In genomic region chr22:50343541-50343935, GRCh38 we compare ENCODE assay signal across 8 cellular contexts. TPM values are rescaled to one million over a fixed set of nuclear protein-coding genes. Genes with fewer than 3 reads are reported as not detected.
DNase-seq lines count a peak whose midpoint lies in the region; ATAC-seq and TF ChIP-seq lines count a peak whose summit lies in the region.

No MANE protein-coding gene starts in this region.

- in situ Hi-C loops in mammary epithelial cell (cut with MboI; ENCODE audit: low sequenced_read_pairs in 2 of 2) = loop anchor here in 1 of 2 donors (5.0 kb wide), 1 partner anchor 91 kb away; the partner anchor contains the start of gene HDAC10

- WGBS in heart right ventricle, 2 donors = 1 to 3% methylated on average over 4 to 9 of the region's 9 CpGs
- 0% methylated on average over 6 of the region's 9 CpGs for WGBS in mammary epithelial cell (ENCODE audit: low coverage, missing lambda C conversion rate)

- no peaks in the 10 kb centered on the region for H3K27me3 Mint-ChIP-seq in mesothelial cell of epicardium (ENCODE audit: low read depth)

- H3K36me3 ChIP-seq in heart right ventricle (peaks cover 0 to 5% (median 0%) of the 10 kb centered on the region in 9 donors), mammary epithelial cell (ENCODE audit: insufficient read depth, low read length) (no peaks in the 10 kb centered on the region), vagina (no peaks in the 10 kb centered on the region)

- peak overlapping the region; percentile 25 to 98 (median 78) for H3K4me3 ChIP-seq in heart right ventricle
- peak overlapping the region; percentile 61 to 62 (median 62) for H3K4me3 ChIP-seq in mammary epithelial cell (replicated peaks in 1 of 3; ENCODE audit: insufficient read depth in 1 of 3, low read depth in 2 of 3, low read length in 3 of 3)
- H3K4me3 ChIP-seq in vagina = peak overlapping the region; percentile 86 to 93

- H4K20me1 ChIP-seq in mammary epithelial cell (ENCODE audit: insufficient read depth, low read length) = no peaks in the 10 kb centered on the region

- H3K4me1 Mint-ChIP-seq in mesothelial cell of epicardium = peaks cover 8% of the 10 kb centered on the region

- peak overlapping the region; percentile 17 for H3K4me2 ChIP-seq in mammary epithelial cell (ENCODE audit: insufficient read depth, low read depth, low read length)

- no peak for TF ChIP-seq POLR2A in vagina (IDR thresholded peaks at IDR 0.05)

- peak overlapping the region; percentile 47 for H3K4me3 Mint-ChIP-seq in mesothelial cell of epicardium

- no peaks in the 10 kb centered on the region for H3K36me3 Mint-ChIP-seq in mesothelial cell of epicardium

- BruUV-seq in mammary epithelial cell (replicated peaks; lab: Mats Ljungman, UMichigan) = no TSS peak

- peak overlapping the region; percentile 73 for H3K9ac ChIP-seq in mammary epithelial cell (ENCODE audit: insufficient read depth, low read length)

- no peaks in the 10 kb centered on the region for H3K9me3 ChIP-seq in heart right ventricle
- H3K9me3 ChIP-seq in mammary epithelial cell (replicated peaks; ENCODE audit: insufficient read depth, low read length) = no peaks in the 10 kb centered on the region
- H3K9me3 ChIP-seq in vagina = no peaks in the 10 kb centered on the region

- TF ChIP-seq CTCF in heart right ventricle (IDR thresholded peaks at IDR 0.05) = no peak
- no peak for TF ChIP-seq CTCF in mammary epithelial cell (conservative IDR thresholded peaks at IDR 0.05 in 1 of 2, IDR thresholded peaks at IDR 0.05 in 1 of 2; ENCODE audit: extremely low read depth in 1 of 2, insufficient read depth in 1 of 2, low read depth in 1 of 2, low read length in 2 of 2)
- TF ChIP-seq CTCF in mesothelial cell of epicardium (IDR thresholded peaks at IDR 0.05; ENCODE audit: unreplicated experiment) = no peak
- TF ChIP-seq CTCF in vagina (IDR thresholded peaks at IDR 0.05) = no peak

- DNase-seq in heart right ventricle = no peak
- DNase-seq in Right ventricle myocardium inferior (ENCODE audit: missing footprints) = no peak
- no peak for DNase-seq in mammary epithelial cell
- no peak for DNase-seq in mesothelial cell of epicardium (ENCODE audit: low spot score in 2 of 2, unreplicated experiment in 2 of 2)
- no peak for DNase-seq in vagina (ENCODE audit: extremely low spot score in 2 of 2)
- no peak for DNase-seq in GM03348 (ENCODE audit: low spot score)
- no peak for DNase-seq in nucleus accumbens (lab: John Stamatoyannopoulos, UW)
- DNase-seq in cortex of kidney (lab: John Stamatoyannopoulos, UW) = no peak

- H3K9me3 Mint-ChIP-seq in mesothelial cell of epicardium = no peaks in the 10 kb centered on the region

- peaks cover 31% of the 10 kb centered on the region for H3K79me2 ChIP-seq in mammary epithelial cell (ENCODE audit: insufficient read depth, low read length)

- CTCF ChIA-PET in mammary epithelial cell (lab: Charles Lee; ENCODE audit: low non-redundant PET) = no interaction called here

- ATAC-seq in heart right ventricle (no peak), Right ventricle myocardium inferior (no peak)

- no peak overlapping the region for H3K27ac Mint-ChIP-seq in mesothelial cell of epicardium

- H3K27me3 ChIP-seq in heart right ventricle (no peaks in the 10 kb centered on the region), mammary epithelial cell (ENCODE audit: insufficient read depth, low read length) (no peaks in the 10 kb centered on the region), vagina (no peaks in the 10 kb centered on the region)

- H3K4me1 ChIP-seq in heart right ventricle (peaks cover 0 to 21% (median 12%) of the 10 kb centered on the region in 9 donors), mammary epithelial cell (ENCODE audit: insufficient read depth, low read length) (peaks cover 7% of the 10 kb centered on the region), vagina (peaks cover 30% of the 10 kb centered on the region)

- dilution Hi-C loops in mammary epithelial cell (cut with HindIII; ENCODE audit: low sequenced_read_pairs) = loop anchor here (5.0 kb wide), 1 partner anchor 51 kb away; no protein-coding TSS in a partner anchor

- intact Hi-C loops in heart right ventricle (cut with DNase I) = loop anchor here in 7 of 10 donors (2.0 to 5.0 kb wide), 5 partner anchors 71 to 103 kb away; partner anchors contain the start of genes MAPK11 (in 3 of the 7), HDAC10 (in 2 of the 7) and TUBGCP6 (in 2 of the 7)
- intact Hi-C loops in Right ventricle myocardium inferior (cut with DNase I) = loop anchor here (2.0 kb wide), 1 partner anchor 93 kb away; the partner anchor contains the start of gene HDAC10
- intact Hi-C loops in mammary epithelial cell (cut with micrococcal nuclease) = loop anchor here (2.0 to 10.0 kb wide), 3 partner anchors 17 to 279 kb away; partner anchors contain the start of gene DENND6B
- intact Hi-C loops in vagina (cut with DNase I) = loop anchor here (5.0 kb wide), 2 partner anchors 61 to 91 kb away; partner anchors contain the start of gene HDAC10

- peak overlapping the region; percentile 89 for H2AFZ ChIP-seq in mammary epithelial cell (ENCODE audit: low read depth, low read length)

- H3K27ac ChIP-seq in heart right ventricle (peak overlapping the region in 9 of 10 donors; percentile 64 to 91 (median 79)), mammary epithelial cell (ENCODE audit: insufficient read depth, low read depth, low read length) (peak overlapping the region; percentile 53), vagina (peak overlapping the region; percentile 86)

RNA-seq across cellular contexts. Expression of gene PPP6R2, which starts 0.4 kb away (rescaled TPM):
- total RNA-seq in heart right ventricle (10 to 100 TPM; 34.7 to 51.5 (median 36.8) TPM), Right ventricle myocardium inferior (42.4 TPM), mammary epithelial cell (10 to 100 TPM; 37.7 to 52.3 TPM), mesothelial cell of epicardium (79.4 to 83.7 TPM (median 80.1 TPM) in 3 replicates), vagina (49.1 TPM)
- polyA plus RNA-seq in heart right ventricle (10 to 100 TPM; 38.6 to 38.8 TPM), mammary epithelial cell (23.4 TPM)
- 35.5 TPM for polyA minus RNA-seq in mammary epithelial cell

RNA-seq across cellular contexts. Expression of gene DENND6B, which starts 16.7 kb away (rescaled TPM):
- 1 to 10 TPM; 1.1 to 3.6 (median 2.0) TPM for total RNA-seq in heart right ventricle
- polyA plus RNA-seq in heart right ventricle = 1 to 10 TPM; 1.7 to 3.1 TPM
- total RNA-seq in Right ventricle myocardium inferior = 1.7 TPM
- 1 to 10 TPM; 2.0 to 3.4 TPM for total RNA-seq in mammary epithelial cell
- polyA plus RNA-seq in mammary epithelial cell = 1.2 TPM
- polyA minus RNA-seq in mammary epithelial cell = 9.9 TPM
- 19.0 to 20.7 TPM (median 19.2 TPM) in 3 replicates for total RNA-seq in mesothelial cell of epicardium
- 2.7 TPM for total RNA-seq in vagina

RNA-seq across cellular contexts. Expression of gene PLXNB2, which starts 36.1 kb away (rescaled TPM):
- total RNA-seq in heart right ventricle (100 to 1,000 TPM in 1 of 10 donors, 10 to 100 TPM in 9; 43.0 to 101 (median 57.8) TPM), Right ventricle myocardium inferior (70.6 TPM), mammary epithelial cell (100 to 1,000 TPM; 122 to 240 TPM), mesothelial cell of epicardium (467 to 493 TPM (median 468 TPM) in 3 replicates), vagina (180 TPM)
- polyA plus RNA-seq in heart right ventricle (10 to 100 TPM; 33.5 to 71.0 TPM), mammary epithelial cell (96.4 TPM)
- 162 TPM for polyA minus RNA-seq in mammary epithelial cell
